ENCODE assay signal across 9 cellular contexts in the genomic region with DNA sequence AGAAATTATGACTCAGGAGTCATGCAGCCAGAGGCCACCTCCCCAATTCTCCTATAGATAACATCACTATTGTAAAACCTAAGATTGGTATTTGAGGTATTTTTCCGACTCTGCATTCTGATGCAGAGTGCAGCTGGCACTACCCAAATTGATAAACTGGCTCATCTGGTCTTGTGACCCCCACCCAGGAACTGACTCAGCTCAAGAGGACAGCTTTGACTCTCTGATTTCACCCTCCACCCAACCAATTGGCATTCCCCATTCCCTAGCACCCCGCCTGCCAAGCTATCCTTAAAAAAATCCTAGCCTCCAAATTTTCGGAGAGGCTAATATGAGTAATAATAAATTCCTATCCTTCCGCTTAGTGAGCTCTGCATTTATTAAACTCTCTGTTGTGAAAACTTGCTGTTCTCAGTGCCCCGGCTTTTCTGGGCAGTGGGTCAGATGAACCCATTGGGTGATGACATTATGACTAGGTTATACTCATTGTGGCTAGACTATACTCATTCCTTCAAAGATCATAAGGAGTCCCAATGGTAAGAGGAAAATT. TPM values are rescaled to one million over a fixed set of nuclear protein-coding genes. Genes with fewer than 3 reads are reported as not detected.
A peak's percentile ranks its signal among the peaks of the same experiment; 100 is the strongest.
DNase-seq lines count a peak whose midpoint lies in the region; ATAC-seq and FAIRE-seq lines count a peak whose summit lies in the region.
"Had no signal": no experiment of that assay in that cellular context is flagged by ENCODE, and none has a peak within 500 bp of the region (broad histone marks: within the 10 kb centered on the region; RNA-seq: fewer than 3 reads in every experiment).

No MANE protein-coding gene starts in this region.

- H3K18ac ChIP-seq in mesenchymal stem cell (ENCODE audit: low read depth in 1 of 2, low read length in 2 of 2) = no peak overlapping the region

- no peak overlapping the region for H3K4me3 ChIP-seq in mesenchymal stem cell (ENCODE audit: insufficient read depth in 1 of 2, low read depth in 1 of 2, low read length in 2 of 2)

- H3K36me3 Mint-ChIP-seq in naive thymus-derived CD8-positive, alpha-beta T cell = no peaks in the 10 kb centered on the region

- H3K4me3 Mint-ChIP-seq in naive thymus-derived CD8-positive, alpha-beta T cell = no peak overlapping the region

- no peak overlapping the region for H3K27ac ChIP-seq in mesenchymal stem cell (ENCODE audit: low read length, poor library complexity, severe bottlenecking)

- no peak overlapping the region for H3K4ac ChIP-seq in mesenchymal stem cell (ENCODE audit: low read depth in 1 of 2, low read length in 2 of 2)

- H3K23ac ChIP-seq in mesenchymal stem cell (ENCODE audit: low read length in 2 of 2) = no peak overlapping the region

- H3K4me1 Mint-ChIP-seq in naive thymus-derived CD8-positive, alpha-beta T cell = peaks cover 0 to 2% (median 0%) of the 10 kb centered on the region in 4 donors

- H3K14ac ChIP-seq in mesenchymal stem cell (ENCODE audit: low read length in 2 of 2) = no peak overlapping the region

- no peak overlapping the region for H4K91ac ChIP-seq in mesenchymal stem cell (ENCODE audit: low read length)

- H3K4me2 ChIP-seq in mesenchymal stem cell (ENCODE audit: low read length, poor library complexity, severe bottlenecking) = no peak overlapping the region

- no peaks in the 10 kb centered on the region for H3K9me3 Mint-ChIP-seq in naive thymus-derived CD8-positive, alpha-beta T cell

- WGBS in mesenchymal stem cell = 85% methylated on average over 5 of the region's 5 CpGs

- peak overlapping the region; percentile 34 for H3K9ac ChIP-seq in mesenchymal stem cell (ENCODE audit: low read length)

- H3K27ac Mint-ChIP-seq in naive thymus-derived CD8-positive, alpha-beta T cell = no peak overlapping the region

- H3K4me1 ChIP-seq in mesenchymal stem cell (ENCODE audit: control insufficient read depth, insufficient read depth, low read depth, low read length) = peaks cover 4% of the 10 kb centered on the region

- H3K9me3 ChIP-seq in mesenchymal stem cell (ENCODE audit: control insufficient read depth, low read length) = no peaks in the 10 kb centered on the region

- H2BK15ac ChIP-seq in mesenchymal stem cell (ENCODE audit: low read depth, poor library complexity, severe bottlenecking) = no peak overlapping the region

- POLR2A ChIA-PET in naive thymus-derived CD8-positive, alpha-beta T cell (lab: Charles Lee) = no interaction called here

- H2BK120ac ChIP-seq in mesenchymal stem cell (ENCODE audit: low read depth, low read length) = no peak overlapping the region

- H3K27me3 ChIP-seq in mesenchymal stem cell (ENCODE audit: control insufficient read depth in 1 of 2, insufficient read depth in 1 of 2, low read length in 2 of 2) = no peaks in the 10 kb centered on the region

- no peaks in the 10 kb centered on the region for H3K79me1 ChIP-seq in mesenchymal stem cell (replicated peaks; ENCODE audit: low read length, poor library complexity, severe bottlenecking)

- peak; percentile 90 for DNase-seq in EH (ENCODE audit: low read depth)
- DNase-seq in HTR-8/SVneo (ENCODE audit: insufficient read length, low spot score) = peak; percentile 45
- DNase-seq in amniotic epithelial cell (ENCODE audit: low read depth) = peak; percentile 28
- no peak for DNase-seq in mesenchymal stem cell
- DNase-seq in NK-92 treated with Interleukin-12 subunit alpha and Interleukin-12 subunit beta, amount 100 ng/mL, for 24 hours (lab: John Stamatoyannopoulos, UW) = no peak
- no peak for DNase-seq in C1 segment of cervical spinal cord (lab: John Stamatoyannopoulos, UW)
- DNase-seq in naive thymus-derived CD8-positive, alpha-beta T cell = no peak
- DNase-seq: activated CD4-positive, alpha-beta T cell treated with anti-CD3 and anti-CD28 coated beads for 1 hour had no signal

- peaks cover 0 to 5% (median 0%) of the 10 kb centered on the region in 5 donors for H3K27me3 Mint-ChIP-seq in naive thymus-derived CD8-positive, alpha-beta T cell

- peak; percentile 31 for FAIRE-seq in HTR-8/SVneo (lab: Jason Lieb, UNC)

- H2BK12ac ChIP-seq in mesenchymal stem cell (ENCODE audit: low read length in 2 of 2) = no peak overlapping the region

- no peak overlapping the region for H2AK5ac ChIP-seq in mesenchymal stem cell (ENCODE audit: low read length, severe bottlenecking)

- no peaks in the 10 kb centered on the region for H3K36me3 ChIP-seq in mesenchymal stem cell (ENCODE audit: control insufficient read depth in 1 of 2, insufficient read depth in 2 of 2, low read depth in 1 of 2, low read length in 2 of 2)

- ATAC-seq in GM19452 (IDR thresholded peaks at IDR 0.05; ENCODE audit: unreplicated experiment) = no peak
- no peak for ATAC-seq in naive thymus-derived CD8-positive, alpha-beta T cell

- H2AFZ ChIP-seq in mesenchymal stem cell (ENCODE audit: low read depth, low read length) = no peak overlapping the region

- H2BK5ac ChIP-seq in mesenchymal stem cell (ENCODE audit: low read depth, low read length, poor library complexity, severe bottlenecking) = no peak overlapping the region

- H4K8ac ChIP-seq in mesenchymal stem cell (ENCODE audit: low read length) = no peak overlapping the region

RNA-seq across cellular contexts. Expression of gene EPS15, which starts 39.4 kb away (rescaled TPM):
- polyA plus RNA-seq in mesenchymal stem cell (2013, experiment 1 of 2) = 42.9 TPM
- polyA plus RNA-seq in mesenchymal stem cell (2013, experiment 2 of 2) = 41.3 TPM
- 10 to 100 TPM; 48.8 to 53.8 TPM for total RNA-seq in naive thymus-derived CD8-positive, alpha-beta T cell
- polyA plus RNA-seq in naive thymus-derived CD8-positive, alpha-beta T cell = 10 to 100 TPM; 29.5 to 41.1 (median 30.0) TPM

RNA-seq across cellular contexts. Expression of gene OSBPL9, which starts 58.4 kb away (rescaled TPM):
- polyA plus RNA-seq in mesenchymal stem cell (2013, experiment 1 of 2) = 48.8 TPM
- polyA plus RNA-seq in mesenchymal stem cell (2013, experiment 2 of 2) = 49.0 TPM
- total RNA-seq in naive thymus-derived CD8-positive, alpha-beta T cell = 10 to 100 TPM; 56.9 to 58.2 TPM
- polyA plus RNA-seq in naive thymus-derived CD8-positive, alpha-beta T cell = 10 to 100 TPM; 46.8 to 53.3 (median 47.4) TPM

Comparison
In these comparisons a context has a peak if more than half of its experiments do, and no peak if none do; other contexts are left out.
1. DNase-seq: peak in EH (single experiment), HTR-8/SVneo (single experiment) and amniotic epithelial cell (single experiment); none in mesenchymal stem cell (single experiment), NK-92 treated with Interleukin-12 subunit alpha and Interleukin-12 subunit beta, amount 100 ng/mL, for 24 hours (single experiment), C1 segment of cervical spinal cord (0 of 14) and naive thymus-derived CD8-positive, alpha-beta T cell (0 of 10).